ENCODE assay signal across 9 cellular contexts in genomic region chr5:140868721-140869554, GRCh38. TPM values are rescaled to one million over a fixed set of nuclear protein-coding genes. Genes with fewer than 3 reads are reported as not detected.
DNase-seq lines count a peak whose midpoint lies in the region; ATAC-seq and TF ChIP-seq lines count a peak whose summit lies in the region.
"Had no signal": no experiment of that assay in that cellular context is flagged by ENCODE, and none has a peak within 500 bp of the region (broad histone marks: within the 10 kb centered on the region; RNA-seq: fewer than 3 reads in every experiment).

PCDHA11 (plus strand) TSS chr5:140868957; CDS start chr5:140869104, 147 bp downstream.

- no peaks in the 10 kb centered on the region for H3K36me3 ChIP-seq in liver (ENCODE audit: control insufficient read depth in 4 of 4, insufficient read depth in 3 of 4, low read depth in 1 of 4, low read length in 3 of 4)

- WGBS in liver: 16% methylated on average over 41 of the region's 41 CpGs

- peak; percentile 35 to 53 for TF ChIP-seq RAD21 in liver (IDR thresholded peaks at IDR 0.05)

- H3K27ac ChIP-seq in liver (ENCODE audit: low read depth in 1 of 2, low read length in 2 of 2): no peak within 1 kb of the TSS

- TF ChIP-seq CTCF in LNCaP clone FGC (IDR thresholded peaks at IDR 0.05; ENCODE audit: control insufficient read depth, extremely low read depth, insufficient read depth) (peak; percentile 52), MCF 10A (IDR thresholded peaks at IDR 0.05; ENCODE audit: unreplicated experiment) (peak; percentile 47), liver (IDR thresholded peaks at IDR 0.05; ENCODE audit: low read depth, low read length, missing input control) (peak; percentile 21), foreskin fibroblast (IDR thresholded peaks at IDR 0.05; ENCODE audit: low read depth, low read length) (no peak)

- H3K9me3 ChIP-seq in liver (ENCODE audit: control insufficient read depth in 4 of 4, low read length in 3 of 4): peaks cover 12 to 23% (median 17%) of the 10 kb centered on the region in 4 donors

- CTCF ChIA-PET in MCF 10A (lab: Yijun Ruan, JAX): interaction anchor here (0.6 to 1.7 kb wide), 21 partner anchors 21 to 390 kb away, joined by 3 to 25 read pairs (median 3); partner anchors contain the start of gene PCDHA6

- H3K27me3 Mint-ChIP-seq in MCF 10A (ENCODE audit: insufficient read depth, unreplicated experiment): no peaks in the 10 kb centered on the region

- H3K4me1 Mint-ChIP-seq in MCF 10A (ENCODE audit: insufficient read depth, unreplicated experiment): peaks cover 4% of the 10 kb centered on the region

- intact Hi-C loops in MCF 10A (cut with micrococcal nuclease) (loop anchor here (1.0 kb wide), 2 partner anchors 57 to 172 kb away; partner anchors contain the start of gene PCDHAC1), posterior vena cava (cut with DNase I) (no loop called here)

- no TSS peak for BruUV-seq in MCF 10A (replicated peaks; lab: Mats Ljungman, UMichigan)

- no peak within 1 kb of the TSS for H3K4me3 ChIP-seq in LNCaP clone FGC (ENCODE audit: low read depth, low read length)
- H3K4me3 ChIP-seq in liver (ENCODE audit: low read depth in 1 of 3, low read length in 3 of 3): peak within 1 kb of the TSS in 1 of 3 donors; percentile 5
- no peak within 1 kb of the TSS for H3K4me3 ChIP-seq in foreskin fibroblast (ENCODE audit: low read depth in 1 of 2, low read length in 2 of 2)

- no peak for ATAC-seq in GM18520 (IDR thresholded peaks at IDR 0.05; ENCODE audit: unreplicated experiment)
- ATAC-seq: SK-N-SH treated with all-trans-retinoic acid at 6 μM for 48 hours had no signal

- DNase-seq in COR-L47 (lab: John Stamatoyannopoulos, UW) (peak; percentile 56), LNCaP clone FGC (ENCODE audit: low read depth) (no peak), MCF 10A (ENCODE audit: unreplicated experiment) (peak; percentile 14), posterior vena cava (ENCODE audit: low spot score) (no peak), foreskin fibroblast (no peak), OCI-M2 (lab: John Stamatoyannopoulos, UW; ENCODE audit: unreplicated experiment) (no peak)

- POLR2A ChIA-PET in MCF 10A (lab: Yijun Ruan, JAX): interaction anchor here (1.0 to 1.5 kb wide), 2 partner anchors 57 to 172 kb away, joined by 3 to 13 read pairs; partner anchors contain the start of gene PCDHAC1

- H3K27me3 ChIP-seq in liver (ENCODE audit: control insufficient read depth in 4 of 4, insufficient read depth in 4 of 4, low read length in 3 of 4): peaks cover 0 to 11% (median 5%) of the 10 kb centered on the region in 4 donors

- H3K9ac ChIP-seq in liver (ENCODE audit: low read depth in 1 of 2, low read length in 2 of 2): no peak within 1 kb of the TSS

- H3K4me3 Mint-ChIP-seq in MCF 10A (ENCODE audit: unreplicated experiment): no peak within 1 kb of the TSS

- no peaks in the 10 kb centered on the region for H3K36me3 Mint-ChIP-seq in MCF 10A (ENCODE audit: insufficient read depth, unreplicated experiment)

- H3K27ac Mint-ChIP-seq in MCF 10A (ENCODE audit: low read depth, unreplicated experiment): no peak within 1 kb of the TSS

- H3K9me3 Mint-ChIP-seq in MCF 10A (ENCODE audit: unreplicated experiment): peaks cover 7% of the 10 kb centered on the region

- no peaks in the 10 kb centered on the region for H3K4me1 ChIP-seq in liver (ENCODE audit: control insufficient read depth in 4 of 4, insufficient read depth in 4 of 4, low read length in 3 of 4)

TF ChIP-seq in liver, 16 proteins besides CTCF, POLR2A, EP300 and RAD21:
- TF ChIP-seq NR2F2 (IDR thresholded peaks at IDR 0.05) (no peak), RXRA (IDR thresholded peaks at IDR 0.05) (no peak), TAF1 (conservative IDR thresholded peaks at IDR 0.05) (no peak), SP1 (IDR thresholded peaks at IDR 0.05) (no peak), FOXA2 (IDR thresholded peaks at IDR 0.05) (no peak), ATF3 (IDR thresholded peaks at IDR 0.05) (no peak), MAX (IDR thresholded peaks at IDR 0.05) (no peak), ZBTB33 (IDR thresholded peaks at IDR 0.05) (no peak), YY1 (IDR thresholded peaks at IDR 0.05) (no peak), FOXA1 (IDR thresholded peaks at IDR 0.05) (no peak), REST (IDR thresholded peaks at IDR 0.05) (no peak)
TF ChIP-seq in liver: peak in this region for 0.

RNA-seq across cellular contexts. Expression of gene PCDHA11, which starts in this region (rescaled TPM):
- total RNA-seq in MCF 10A (2022) (0.27 and 0.49 TPM in 2 replicates), liver (under 1 TPM in 1 of 2 donors, not detected in 1; under 0.01 TPM), posterior vena cava (under 1 TPM; 0.14 TPM)
- polyA plus RNA-seq in liver: under 1 TPM; 0.05 to 0.19 TPM

Comparison
In these comparisons a context has a peak if more than half of its experiments do, and no peak if none do; other contexts are left out.
1. Peak in DNase-seq in MCF 10A; RNA of the gene not detected or under 1 TPM.